In genomic region chr14:63045612-63046320, GRCh38 we compare ENCODE assay signal across 9 cellular contexts. TPM values are rescaled to one million over a fixed set of nuclear protein-coding genes. Genes with fewer than 3 reads are reported as not detected.
DNase-seq lines count a peak whose midpoint lies in the region; ATAC-seq and TF ChIP-seq lines count a peak whose summit lies in the region.
"Had no signal": no experiment of that assay in that cellular context is flagged by ENCODE, and none has a peak within 500 bp of the region (broad histone marks: within the 10 kb centered on the region; RNA-seq: fewer than 3 reads in every experiment).

No MANE protein-coding gene starts in this region.

- TF ChIP-seq CTCF in neural crest cell (conservative IDR thresholded peaks at IDR 0.05), result no peak

- peaks cover 17% of the 10 kb centered on the region for H3K4me1 Mint-ChIP-seq in neural crest cell
- no peaks in the 10 kb centered on the region for H3K4me1 Mint-ChIP-seq in activated T-helper 17 cell treated with anti-CD3 and anti-CD28 coated beads, Interleukin-2, amount 50 U/mL, for 72 hours

- in situ Hi-C loops in HAP-1 (cut with MboI; ENCODE audit: low sequenced_read_pairs), result loop anchor here (25.0 kb wide), 1 partner anchor 883 kb away; no protein-coding TSS in a partner anchor

- DNase-seq in HAP-1 (ENCODE audit: low spot score in 2 of 2) (peak; percentile 21 to 73), NCI-H2227 (lab: John Stamatoyannopoulos, UW; ENCODE audit: unreplicated experiment) (peak; percentile 69), neural crest cell (ENCODE audit: low read depth, low spot score) (peak; percentile 73)
- DNase-seq in effector CD8-positive, alpha-beta T cell (lab: John Stamatoyannopoulos, UW), result no peak

- H3K27me3 ChIP-seq in HAP-1 (ENCODE audit: low read depth), result peaks cover 7% of the 10 kb centered on the region
- peaks cover 44% of the 10 kb centered on the region for H3K27me3 ChIP-seq in ectodermal cell (ENCODE audit: control insufficient read depth, insufficient read depth, low read length, poor library complexity, severe bottlenecking)

- no peak for ATAC-seq in GM21786 (IDR thresholded peaks at IDR 0.05; ENCODE audit: unreplicated experiment)
- no peak for ATAC-seq in activated T-helper 17 cell treated with anti-CD3 and anti-CD28 coated beads, Interleukin-2, amount 50 U/mL, for 72 hours (replicated peaks)
- ATAC-seq in GM18520 (IDR thresholded peaks at IDR 0.05; ENCODE audit: unreplicated experiment), result no peak

- no peak overlapping the region for H3K27ac Mint-ChIP-seq in neural crest cell (ENCODE audit: unreplicated experiment)
- H3K27ac Mint-ChIP-seq in activated T-helper 17 cell treated with anti-CD3 and anti-CD28 coated beads, Interleukin-2, amount 50 U/mL, for 72 hours, result no peak overlapping the region

- H3K27ac ChIP-seq in ectodermal cell (ENCODE audit: insufficient read depth, low read depth, low read length, poor library complexity, severe bottlenecking), result peak overlapping the region; percentile 27

- H3K36me3 ChIP-seq in HAP-1 (replicated peaks) (no peaks in the 10 kb centered on the region), ectodermal cell (ENCODE audit: control insufficient read depth, insufficient read depth, low read length) (no peaks in the 10 kb centered on the region)

- H3K36me3 Mint-ChIP-seq in neural crest cell (ENCODE audit: low read depth), result no peaks in the 10 kb centered on the region
- no peaks in the 10 kb centered on the region for H3K36me3 Mint-ChIP-seq in activated T-helper 17 cell treated with anti-CD3 and anti-CD28 coated beads, Interleukin-2, amount 50 U/mL, for 72 hours (ENCODE audit: low read depth)

- peak overlapping the region; percentile 85 for H3K4me3 Mint-ChIP-seq in neural crest cell
- no peak overlapping the region for H3K4me3 Mint-ChIP-seq in activated T-helper 17 cell treated with anti-CD3 and anti-CD28 coated beads, Interleukin-2, amount 50 U/mL, for 72 hours

- H3K4me3 ChIP-seq in HAP-1 (peak overlapping the region; percentile 45), ectodermal cell (ENCODE audit: insufficient read depth, low read depth, low read length) (peak overlapping the region; percentile 51)

- H3K9me3 ChIP-seq in HAP-1 (no peaks in the 10 kb centered on the region), ectodermal cell (ENCODE audit: control insufficient read depth, low read length) (no peaks in the 10 kb centered on the region)

- 0% methylated on average over 70 of the region's 70 CpGs for WGBS in ectodermal cell, 2 experiments

- H3K9me3 Mint-ChIP-seq in neural crest cell, result no peaks in the 10 kb centered on the region
- no peaks in the 10 kb centered on the region for H3K9me3 Mint-ChIP-seq in activated T-helper 17 cell treated with anti-CD3 and anti-CD28 coated beads, Interleukin-2, amount 50 U/mL, for 72 hours

- H3K4me1 ChIP-seq in HAP-1 (peaks cover 9% of the 10 kb centered on the region), ectodermal cell (ENCODE audit: control insufficient read depth, insufficient read depth, low read length) (peaks cover 4% of the 10 kb centered on the region)

- peaks cover 48% of the 10 kb centered on the region for H3K27me3 Mint-ChIP-seq in neural crest cell (ENCODE audit: low read depth)
- peaks cover 27% of the 10 kb centered on the region for H3K27me3 Mint-ChIP-seq in activated T-helper 17 cell treated with anti-CD3 and anti-CD28 coated beads, Interleukin-2, amount 50 U/mL, for 72 hours

RNA-seq across cellular contexts. Expression of gene KCNH5, which starts 0.5 kb away (rescaled TPM):
- polyA plus RNA-seq in ectodermal cell (2013, experiment 1 of 4), result 2.9 TPM
- 4.1 TPM for polyA plus RNA-seq in ectodermal cell (2013, experiment 2 of 4)
- polyA plus RNA-seq in ectodermal cell (2013, experiment 3 of 4), result 3.1 TPM
- polyA plus RNA-seq in ectodermal cell (2013, experiment 4 of 4), result 3.3 TPM
- total RNA-seq in neural crest cell, result 0.44 and 0.48 TPM in 2 replicates
- not detected for total RNA-seq in activated T-helper 17 cell treated with anti-CD3 and anti-CD28 coated beads, Interleukin-2, amount 50 U/mL, for 72 hours
- total RNA-seq: glomerular endothelial cell had no signal
